ENCODE assay signal across 25 cellular contexts in genomic region chr11:27330633-27331270, GRCh38.
"Had no signal": no experiment of that assay in that cellular context is flagged by ENCODE, and none has a peak within 500 bp of the region (broad histone marks: within the 10 kb centered on the region; RNA-seq: fewer than 3 reads in every experiment).

No MANE protein-coding gene starts in this region.

- H3K4me3 Mint-ChIP-seq: activated B cell treated with CpG ODN at 0.5 μM for 24 hours; activated CD4-positive, alpha-beta memory T cell treated with anti-CD3 and anti-CD28 coated beads for 36 hours; activated naive CD4-positive, alpha-beta T cell treated with anti-CD3 and anti-CD28 coated beads, Interleukin-2, amount 10 ng/mL, durations not matched to agents 7 days and 5 days; dendritic cell treated with granulocyte-macrophage colony-stimulating factor and Interleukin-4, amounts not matched to agents 40 ng/mL and 50 ng/mL, for 4 days; natural killer cell had no signal

- ATAC-seq: body of pancreas, natural killer cell had no signal

- H3K36me3 Mint-ChIP-seq: activated naive CD4-positive, alpha-beta T cell treated with anti-CD3 and anti-CD28 coated beads, Interleukin-2, amount 10 ng/mL, durations not matched to agents 7 days and 5 days; natural killer cell had no signal

- H3K4me1 ChIP-seq: prostate gland, suprapubic skin, tibial nerve had no signal

- H3K27ac Mint-ChIP-seq: activated B cell treated with CpG ODN at 0.5 μM for 24 hours; activated CD4-positive, alpha-beta memory T cell treated with anti-CD3 and anti-CD28 coated beads for 36 hours; activated naive CD4-positive, alpha-beta T cell treated with anti-CD3 and anti-CD28 coated beads, Interleukin-2, amount 10 ng/mL, durations not matched to agents 7 days and 5 days; dendritic cell treated with granulocyte-macrophage colony-stimulating factor and Interleukin-4, amounts not matched to agents 40 ng/mL and 50 ng/mL, for 4 days; natural killer cell had no signal

- H3K27ac ChIP-seq: body of pancreas, cardiac muscle cell, neutrophil, ovary, prostate gland, stomach, suprapubic skin, tibial nerve had no signal

- FAIRE-seq: kidney, urothelium cell line had no signal

- H3K27me3 ChIP-seq: body of pancreas, cardiac muscle cell, neutrophil, ovary, stomach, suprapubic skin, tibial nerve had no signal

- H3K4me1 Mint-ChIP-seq: activated B cell treated with CpG ODN at 0.5 μM for 24 hours; activated naive CD4-positive, alpha-beta T cell treated with anti-CD3 and anti-CD28 coated beads, Interleukin-2, amount 10 ng/mL, durations not matched to agents 7 days and 5 days; natural killer cell had no signal

- H3K36me3 ChIP-seq: cardiac muscle cell, neutrophil, ovary, prostate gland, stomach, suprapubic skin, tibial nerve had no signal

- DNase-seq: activated B cell treated with CpG ODN at 0.5 μM for 24 hours; activated CD4-positive, alpha-beta memory T cell treated with anti-CD3 and anti-CD28 coated beads for 36 hours; activated CD4-positive, alpha-beta T cell treated with anti-CD3 and anti-CD28 coated beads for 4 hours; activated effector memory CD4-positive, alpha-beta T cell treated with anti-CD3 and anti-CD28 coated beads, Interleukin-2, amount 50 U/mL, for 16 hours; activated naive CD4-positive, alpha-beta T cell treated with anti-CD3 and anti-CD28 coated beads, Interleukin-2, amount 10 ng/mL, durations not matched to agents 7 days and 5 days; amygdala; body of pancreas; effector CD4-positive, alpha-beta T cell; erythroblast; foreskin fibroblast; kidney; midbrain; natural killer cell; ovary; stimulated activated CD4-positive, alpha-beta T cell treated with anti-CD3 and anti-CD28 coated beads, Interleukin-1b, Interleukin-23, amount 100 ng/mL, for 48 hours; stomach; T1000 had no signal

- H3K9me3 Mint-ChIP-seq: activated B cell treated with CpG ODN at 0.5 μM for 24 hours; dendritic cell treated with granulocyte-macrophage colony-stimulating factor and Interleukin-4, amounts not matched to agents 40 ng/mL and 50 ng/mL, for 4 days had no signal

- H3K9me3 ChIP-seq: body of pancreas, neutrophil, ovary, prostate gland, suprapubic skin had no signal

- H3K27me3 Mint-ChIP-seq: activated B cell treated with CpG ODN at 0.5 μM for 24 hours; activated CD4-positive, alpha-beta memory T cell treated with anti-CD3 and anti-CD28 coated beads for 36 hours; activated naive CD4-positive, alpha-beta T cell treated with anti-CD3 and anti-CD28 coated beads, Interleukin-2, amount 10 ng/mL, durations not matched to agents 7 days and 5 days; dendritic cell treated with granulocyte-macrophage colony-stimulating factor and Interleukin-4, amounts not matched to agents 40 ng/mL and 50 ng/mL, for 4 days had no signal

- H3K4me3 ChIP-seq: body of pancreas, cardiac muscle cell, lung, ovary, prostate gland, stomach, suprapubic skin, tibial nerve had no signal
